ENCODE assay signal across 20 cellular contexts in genomic region chr12:109580272-109580671, GRCh38.
"Had no signal": no experiment of that assay in that cellular context is flagged by ENCODE, and none has a peak within 500 bp of the region (broad histone marks: within the 10 kb centered on the region; RNA-seq: fewer than 3 reads in every experiment).

No MANE protein-coding gene starts in this region.

- H3K27me3 Mint-ChIP-seq: activated CD4-positive, alpha-beta memory T cell treated with anti-CD3 and anti-CD28 coated beads for 36 hours; activated naive CD8-positive, alpha-beta T cell treated with anti-CD3 and anti-CD28 coated beads, Interleukin-2, amount 50 U/mL, for 24 hours; dendritic cell treated with granulocyte-macrophage colony-stimulating factor and Interleukin-4, amounts not matched to agents 40 ng/mL and 50 ng/mL, for 4 days; progenitor cell of endocrine pancreas had no signal

- H3K27me3 ChIP-seq: cardiac muscle cell, hepatocyte, upper lobe of left lung had no signal

- ATAC-seq: activated naive CD8-positive, alpha-beta T cell treated with anti-CD3 and anti-CD28 coated beads, Interleukin-2, amount 50 U/mL, for 24 hours had no signal

- H3K27ac ChIP-seq: hepatocyte, left ventricle myocardium inferior, thoracic aorta had no signal

- H3K4me1 Mint-ChIP-seq: activated naive CD8-positive, alpha-beta T cell treated with anti-CD3 and anti-CD28 coated beads, Interleukin-2, amount 50 U/mL, for 24 hours had no signal

- H3K27ac Mint-ChIP-seq: activated CD4-positive, alpha-beta memory T cell treated with anti-CD3 and anti-CD28 coated beads for 36 hours; activated naive CD8-positive, alpha-beta T cell treated with anti-CD3 and anti-CD28 coated beads, Interleukin-2, amount 50 U/mL, for 24 hours; activated T-helper 1 cell treated with anti-CD3 and anti-CD28 coated beads, Interleukin-12 subunit alpha, Interleukin-12 subunit beta, Interleukin-2, Interleukin-4 antibody, amounts not matched to agents 30 ng/mL and 10 ng/mL and 1 ng/mL, durations not matched to agents 14 hours and 24 hours and 36 hours; dendritic cell treated with granulocyte-macrophage colony-stimulating factor and Interleukin-4, amounts not matched to agents 40 ng/mL and 50 ng/mL, for 4 days; progenitor cell of endocrine pancreas had no signal

- H3K4me3 ChIP-seq: cardiac muscle cell, hepatocyte, left ventricle myocardium inferior, thoracic aorta, upper lobe of left lung had no signal

- H3K4me3 Mint-ChIP-seq: activated CD4-positive, alpha-beta memory T cell treated with anti-CD3 and anti-CD28 coated beads for 36 hours; activated naive CD8-positive, alpha-beta T cell treated with anti-CD3 and anti-CD28 coated beads, Interleukin-2, amount 50 U/mL, for 24 hours; activated T-helper 1 cell treated with anti-CD3 and anti-CD28 coated beads, Interleukin-12 subunit alpha, Interleukin-12 subunit beta, Interleukin-2, Interleukin-4 antibody, amounts not matched to agents 30 ng/mL and 10 ng/mL and 1 ng/mL, durations not matched to agents 14 hours and 24 hours and 36 hours; dendritic cell treated with granulocyte-macrophage colony-stimulating factor and Interleukin-4, amounts not matched to agents 40 ng/mL and 50 ng/mL, for 4 days had no signal

- H3K4me1 ChIP-seq: left ventricle myocardium inferior had no signal

- DNase-seq: activated CD4-positive, alpha-beta memory T cell treated with anti-CD3 and anti-CD28 coated beads for 36 hours; activated CD4-positive, alpha-beta T cell treated with anti-CD3 and anti-CD28 coated beads for 48 hours; activated gamma-delta T cell; activated naive CD4-positive, alpha-beta T cell treated with anti-CD3 and anti-CD28 coated beads, Interleukin-2, amount 50 U/mL, for 16 hours; activated naive CD8-positive, alpha-beta T cell treated with anti-CD3 and anti-CD28 coated beads, Interleukin-2, amount 50 U/mL, for 24 hours; effector CD4-positive, alpha-beta T cell; foreskin melanocyte; glutamatergic neuron; left ventricle myocardium inferior; mammary epithelial cell; retina; stimulated activated CD4-positive, alpha-beta T cell treated with anti-CD3 and anti-CD28 coated beads, Interleukin-4, amount 100 ng/mL, for 1 hour; stimulated activated naive CD4-positive, alpha-beta T cell had no signal

- H3K9me3 Mint-ChIP-seq: activated CD4-positive, alpha-beta memory T cell treated with anti-CD3 and anti-CD28 coated beads for 36 hours; activated naive CD8-positive, alpha-beta T cell treated with anti-CD3 and anti-CD28 coated beads, Interleukin-2, amount 50 U/mL, for 24 hours; activated T-helper 1 cell treated with anti-CD3 and anti-CD28 coated beads, Interleukin-12 subunit alpha, Interleukin-12 subunit beta, Interleukin-2, Interleukin-4 antibody, amounts not matched to agents 30 ng/mL and 10 ng/mL and 1 ng/mL, durations not matched to agents 14 hours and 24 hours and 36 hours; dendritic cell treated with granulocyte-macrophage colony-stimulating factor and Interleukin-4, amounts not matched to agents 40 ng/mL and 50 ng/mL, for 4 days had no signal

- H3K9me3 ChIP-seq: left ventricle myocardium inferior, thoracic aorta, upper lobe of left lung had no signal
